1 cellular context compared by ENCODE assay signal in the genomic region with DNA sequence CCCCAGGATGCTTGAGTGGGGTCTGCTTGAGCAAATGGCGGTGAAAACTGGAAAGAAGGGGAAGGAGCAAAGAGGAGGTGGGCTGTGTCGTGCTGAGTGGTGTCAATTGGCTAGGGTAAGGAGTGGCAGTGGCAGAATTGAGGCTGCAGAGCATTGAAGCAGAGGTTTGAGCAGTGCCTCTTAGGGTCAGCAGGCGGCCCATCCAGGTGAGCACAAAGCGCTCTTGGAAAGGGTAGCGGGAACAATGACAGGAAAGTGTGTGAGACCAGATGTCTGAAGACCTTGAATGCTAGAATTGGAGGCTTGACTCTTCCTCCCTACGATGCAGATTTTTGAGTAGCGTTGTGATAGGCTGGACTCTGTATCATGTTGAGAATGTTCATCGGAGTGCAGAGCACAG.
TF ChIP-seq lines count a peak whose summit lies in the region.

No MANE protein-coding gene starts in this region.

TF ChIP-seq in liver, 16 proteins besides CTCF, POLR2A, EP300 and RAD21 (continued from another document):
- no peak for TF ChIP-seq EGR1 (IDR thresholded peaks at IDR 0.05; ENCODE audit: low read depth in 2 of 2)
